ENCODE assay signal across 8 cellular contexts in the genomic region with DNA sequence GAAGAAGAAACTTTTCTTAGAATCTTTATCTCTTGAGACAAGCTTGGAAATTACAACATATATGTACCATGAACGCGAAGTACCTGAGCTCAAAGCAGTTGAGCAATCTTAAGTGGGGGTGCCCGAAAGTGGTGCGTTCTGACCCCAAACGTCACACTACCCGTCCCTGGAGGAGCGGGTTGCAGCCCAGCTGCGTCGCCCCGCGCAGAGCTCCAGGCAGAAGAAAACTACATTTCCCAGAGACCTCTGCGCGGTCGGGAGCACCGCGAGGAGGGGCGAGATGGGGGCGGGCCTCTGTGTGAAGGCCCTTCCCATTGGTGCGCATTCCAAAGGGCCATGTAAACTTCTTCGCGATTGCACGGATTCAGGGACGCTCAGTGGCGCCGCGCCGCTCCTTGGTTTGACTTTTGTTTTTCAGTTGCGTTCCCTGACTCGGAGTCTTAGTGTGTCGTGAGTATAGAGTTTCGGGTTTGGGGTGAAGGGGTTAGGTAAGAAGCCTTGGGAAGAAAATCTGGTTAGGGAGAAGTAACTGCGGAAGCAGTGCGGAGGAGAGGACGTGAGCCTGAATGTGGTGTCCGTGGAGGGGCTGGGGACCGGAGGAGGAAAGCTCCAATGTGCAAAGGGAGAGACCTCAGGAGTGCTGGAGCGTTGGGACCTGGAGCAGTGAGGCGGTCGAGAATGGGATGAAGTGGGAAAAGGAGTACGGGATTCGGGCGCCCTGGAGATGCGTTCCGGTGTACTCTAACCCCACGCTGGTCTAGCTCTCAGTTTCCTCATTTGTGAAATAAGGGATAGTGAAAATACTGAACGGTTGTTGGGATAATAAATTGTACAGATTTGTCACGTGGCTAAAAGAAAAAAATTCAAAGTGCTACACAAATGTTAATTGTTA. TPM values are rescaled to one million over a fixed set of nuclear protein-coding genes. Genes with fewer than 3 reads are reported as not detected.
DNase-seq lines count a peak whose midpoint lies in the region; ATAC-seq, FAIRE-seq and TF ChIP-seq lines count a peak whose summit lies in the region.

A gene (plus strand): TSS at position 410 of the 892 bp plus-strand sequence. CDS start 7,740 bp downstream, outside the sequence.

- TF ChIP-seq CTCF in body of pancreas (IDR thresholded peaks at IDR 0.05) = peak in 5 of 7 experiments; percentile 8 to 45 (median 33)

- FAIRE-seq in GM18507 (lab: Jason Lieb, UNC) = peak; percentile 99

- peak within 1 kb of the TSS; percentile 88 for H3K9ac ChIP-seq in iPS-20b (ENCODE audit: low read depth, low read length)

- peak; percentile 95 for ATAC-seq in HG02943 (IDR thresholded peaks at IDR 0.05; ENCODE audit: low read depth, unreplicated experiment)
- ATAC-seq in body of pancreas = peak; percentile 100

- no peaks in the 10 kb centered on the region for H3K9me3 ChIP-seq in body of pancreas
- no peaks in the 10 kb centered on the region for H3K9me3 ChIP-seq in iPS-20b (ENCODE audit: insufficient read depth, low read depth, low read length)

- intact Hi-C loops in body of pancreas (cut with DNase I) = no loop called here

- H3K4me3 ChIP-seq in body of pancreas (peak within 1 kb of the TSS in 1 of 2 donors; percentile 98), iPS-20b (ENCODE audit: low read length) (peak within 1 kb of the TSS; percentile 97)

- no peaks in the 10 kb centered on the region for H3K27me3 ChIP-seq in body of pancreas
- H3K27me3 ChIP-seq in iPS-20b (ENCODE audit: insufficient read depth, low read length) = no peaks in the 10 kb centered on the region

- TF ChIP-seq POLR2A in body of pancreas (IDR thresholded peaks at IDR 0.05) = peak in 2 of 3 donors; percentile 17 to 37

- WGBS in body of pancreas, 2 donors = 0% methylated on average over 30 to 47 of the region's 47 CpGs

- DNase-seq in GM18507 (ENCODE audit: extremely low spot score, insufficient read length, low read depth) = peak; percentile 86
- DNase-seq in SK-N-DZ (ENCODE audit: low spot score) = peak; percentile 95
- DNase-seq in body of pancreas = peak; percentile 89 to 92 (median 92)
- peak; percentile 87 for DNase-seq in stimulated activated CD4-positive, alpha-beta T cell treated with anti-CD3 and anti-CD28 coated beads, Interleukin-12 subunit alpha, Interleukin-12 subunit beta, amount 100 ng/mL, for 4 hours
- DNase-seq in NCI-H446 (lab: John Stamatoyannopoulos, UW) = no peak
- no peak for DNase-seq in NK-92 treated with Interleukin-12 subunit alpha and Interleukin-12 subunit beta, amount 100 ng/mL, for 24 hours (lab: John Stamatoyannopoulos, UW)

- peaks cover 12% of the 10 kb centered on the region for H3K4me1 ChIP-seq in body of pancreas
- H3K4me1 ChIP-seq in iPS-20b (ENCODE audit: insufficient read depth, low read length) = no peaks in the 10 kb centered on the region

- H3K27ac ChIP-seq in body of pancreas (peak within 1 kb of the TSS in 3 of 4 donors; percentile 6 to 61 (median 53)), iPS-20b (ENCODE audit: low read length) (peak within 1 kb of the TSS; percentile 62)

- H3K36me3 ChIP-seq in body of pancreas (replicated peaks in 1 of 2; ENCODE audit: insufficient read depth in 1 of 2, low read depth in 2 of 2) = no peaks in the 10 kb centered on the region
- H3K36me3 ChIP-seq in iPS-20b (ENCODE audit: insufficient read depth, low read depth, low read length) = peaks cover 18% of the 10 kb centered on the region

RNA-seq across cellular contexts. Expression of the gene that starts here (rescaled TPM):
- polyA plus RNA-seq in SK-N-DZ (2014; cell fraction: cytosol; rRNA removed) = 74.0 and 80.1 TPM in 2 replicates
- polyA plus RNA-seq in SK-N-DZ (2014; cell fraction: nucleus; rRNA removed) = 95.5 and 123 TPM in 2 replicates
- 1 to 10 TPM; 2.9 to 4.9 TPM for total RNA-seq in body of pancreas

Comparison
In these comparisons a context has a peak if more than half of its experiments do, and no peak if none do; other contexts are left out.
1. DNase-seq: peak in GM18507 (single experiment), SK-N-DZ (single experiment), body of pancreas (4 of 4) and stimulated activated CD4-positive, alpha-beta T cell treated with anti-CD3 and anti-CD28 coated beads, Interleukin-12 subunit alpha, Interleukin-12 subunit beta, amount 100 ng/mL, for 4 hours (single experiment); none in NCI-H446 (0 of 2) and NK-92 treated with Interleukin-12 subunit alpha and Interleukin-12 subunit beta, amount 100 ng/mL, for 24 hours (single experiment).